In genomic region chr16:4802659-4803287, GRCh38 we compare ENCODE assay signal across 8 cellular contexts. TPM values are rescaled to one million over a fixed set of nuclear protein-coding genes. Genes with fewer than 3 reads are reported as not detected.
DNase-seq lines count a peak whose midpoint lies in the region; ATAC-seq, FAIRE-seq and TF ChIP-seq lines count a peak whose summit lies in the region.

No MANE protein-coding gene starts in this region.

- H2AFZ ChIP-seq in astrocyte (ENCODE audit: low read depth, low read length): peak overlapping the region; percentile 86

- TF ChIP-seq POLR2A in uterus (IDR thresholded peaks at IDR 0.05): peak; percentile 12 to 41

- TF ChIP-seq CTCF in astrocyte (IDR thresholded peaks at IDR 0.05; ENCODE audit: insufficient read depth, low read depth, low read length): no peak
- peak; percentile 7 to 66 (median 24) for TF ChIP-seq CTCF in uterus (IDR thresholded peaks at IDR 0.05)

- peak overlapping the region; percentile 86 for H3K4me3 Mint-ChIP-seq in T-helper 2 cell treated with Interferon-gamma antibody and Interleukin-4, amounts not matched to agents 5 μg/mL and 100 μg/mL, for 36 hours
- H3K4me3 Mint-ChIP-seq in astrocyte (ENCODE audit: unreplicated experiment): peak overlapping the region; percentile 89

- H3K27me3 Mint-ChIP-seq in T-helper 2 cell treated with Interferon-gamma antibody and Interleukin-4, amounts not matched to agents 5 μg/mL and 100 μg/mL, for 36 hours (ENCODE audit: low read depth): no peaks in the 10 kb centered on the region
- no peaks in the 10 kb centered on the region for H3K27me3 Mint-ChIP-seq in astrocyte (ENCODE audit: low read depth, unreplicated experiment)

- peak overlapping the region; percentile 55 for H3K27ac Mint-ChIP-seq in T-helper 2 cell treated with Interferon-gamma antibody and Interleukin-4, amounts not matched to agents 5 μg/mL and 100 μg/mL, for 36 hours
- H3K27ac Mint-ChIP-seq in astrocyte (ENCODE audit: unreplicated experiment): peak overlapping the region; percentile 91

- peaks cover 8% of the 10 kb centered on the region for H3K4me1 Mint-ChIP-seq in T-helper 2 cell treated with Interferon-gamma antibody and Interleukin-4, amounts not matched to agents 5 μg/mL and 100 μg/mL, for 36 hours (ENCODE audit: low read depth)
- peaks cover 17% of the 10 kb centered on the region for H3K4me1 Mint-ChIP-seq in astrocyte (ENCODE audit: low read depth, unreplicated experiment)

- H3K36me3 Mint-ChIP-seq in T-helper 2 cell treated with Interferon-gamma antibody and Interleukin-4, amounts not matched to agents 5 μg/mL and 100 μg/mL, for 36 hours (ENCODE audit: low read depth): peaks cover 26% of the 10 kb centered on the region
- H3K36me3 Mint-ChIP-seq in astrocyte (ENCODE audit: low read depth, unreplicated experiment): peaks cover 7% of the 10 kb centered on the region

- H3K4me3 ChIP-seq in astrocyte (ENCODE audit: insufficient read depth, low read depth, low read length) (peak overlapping the region; percentile 71), uterus (peak overlapping the region; percentile 51 to 83)

- no peaks in the 10 kb centered on the region for H3K9me3 Mint-ChIP-seq in T-helper 2 cell treated with Interferon-gamma antibody and Interleukin-4, amounts not matched to agents 5 μg/mL and 100 μg/mL, for 36 hours
- no peaks in the 10 kb centered on the region for H3K9me3 Mint-ChIP-seq in astrocyte (ENCODE audit: unreplicated experiment)

- DNase-seq in NCI-H1694 treated with DMSO at 0.1 percent for 48 hours (lab: John Stamatoyannopoulos, UW) (peak; percentile 84), astrocyte (ENCODE audit: low read depth) (peak; percentile 84), hepatic stellate cell (ENCODE audit: low spot score) (peak; percentile 99), putamen (ENCODE audit: low spot score) (peak; percentile 94), uterus (peak; percentile 91)
- DNase-seq in T-helper 2 cell treated with Interferon-gamma antibody and Interleukin-4, amounts not matched to agents 5 μg/mL and 100 μg/mL, for 36 hours (ENCODE audit: low spot score): peak; percentile 91

- peaks cover 10% of the 10 kb centered on the region for H3K4me1 ChIP-seq in astrocyte (ENCODE audit: insufficient read depth, low read length)
- peaks cover 0 to 11% of the 10 kb centered on the region in 2 donors for H3K4me1 ChIP-seq in uterus

- peak overlapping the region; percentile 96 for H3K4me2 ChIP-seq in astrocyte (ENCODE audit: low read length)

- no peaks in the 10 kb centered on the region for H3K27me3 ChIP-seq in astrocyte (ENCODE audit: insufficient read depth, low read length)
- no peaks in the 10 kb centered on the region for H3K27me3 ChIP-seq in uterus

- H3K79me2 ChIP-seq in astrocyte (ENCODE audit: insufficient read depth, low read length): no peaks in the 10 kb centered on the region

- peak overlapping the region; percentile 76 for H3K9ac ChIP-seq in astrocyte (ENCODE audit: low read length)

- ATAC-seq in GM18498 (IDR thresholded peaks at IDR 0.05; ENCODE audit: unreplicated experiment) (peak; percentile 94), HG02943 (IDR thresholded peaks at IDR 0.05; ENCODE audit: low read depth, unreplicated experiment) (peak; percentile 91)

- H3K36me3 ChIP-seq in astrocyte (ENCODE audit: insufficient read depth, low read length): peaks cover 13% of the 10 kb centered on the region
- H3K36me3 ChIP-seq in uterus: no peaks in the 10 kb centered on the region

- intact Hi-C loops in uterus (cut with DNase I; ENCODE audit: low total_unique reads): loop anchor here (5.0 kb wide), 1 partner anchor 35 kb away; the partner anchor contains the start of gene ZNF500

- H3K9me3 ChIP-seq in astrocyte (ENCODE audit: insufficient read depth, low read depth, low read length) (no peaks in the 10 kb centered on the region), uterus (no peaks in the 10 kb centered on the region)

- FAIRE-seq in astrocyte (lab: Jason Lieb, UNC): no peak

- peaks cover 16% of the 10 kb centered on the region for H4K20me1 ChIP-seq in astrocyte (ENCODE audit: insufficient read depth, low read length)

- peak overlapping the region; percentile 66 for H3K27ac ChIP-seq in astrocyte (ENCODE audit: low read depth, low read length)
- H3K27ac ChIP-seq in uterus: peak overlapping the region; percentile 70 to 85

RNA-seq across cellular contexts. Expression of gene ROGDI, which starts 0.3 kb away (rescaled TPM):
- total RNA-seq in astrocyte (33.6 and 38.0 TPM in 2 replicates), uterus (10 to 100 TPM in 3 of 4 donors, 1 to 10 TPM in 1; 7.9 to 70.6 (median 21.5) TPM)

RNA-seq across cellular contexts. Expression of gene SMIM22, which starts 7.6 kb away (rescaled TPM):
- total RNA-seq in astrocyte: not detected in 2 replicates
- total RNA-seq in uterus: 1 to 10 TPM in 1 of 4 donors, not detected in 3; 4.6 TPM

RNA-seq across cellular contexts. Expression of gene SEPTIN12, which starts 14.6 kb away (rescaled TPM):
- total RNA-seq in astrocyte: 4.4 and 5.9 TPM in 2 replicates
- total RNA-seq in uterus: not detected

RNA-seq across cellular contexts. Expression of gene ZNF500, which starts 35.8 kb away (rescaled TPM):
- 12.2 and 14.6 TPM in 2 replicates for total RNA-seq in astrocyte
- total RNA-seq in uterus: 10 to 100 TPM; 11.0 to 31.2 (median 20.2) TPM

RNA-seq across cellular contexts. Expression of gene GLYR1, which starts 44.3 kb away (rescaled TPM):
- total RNA-seq in astrocyte: 69.9 and 77.8 TPM in 2 replicates
- total RNA-seq in uterus: 10 to 100 TPM; 26.6 to 86.3 (median 47.1) TPM

Comparison
In these comparisons a context has a peak if more than half of its experiments do, and no peak if none do; other contexts are left out.
1. Peak in every context shown above with its lines: DNase-seq, ATAC-seq, H3K4me3 ChIP-seq and H3K27ac ChIP-seq.